ENCODE assay signal across 10 cellular contexts in genomic region chr17:74777884-74778490, GRCh38. TPM values are rescaled to one million over a fixed set of nuclear protein-coding genes. Genes with fewer than 3 reads are reported as not detected.
DNase-seq lines count a peak whose midpoint lies in the region; ATAC-seq, FAIRE-seq and TF ChIP-seq lines count a peak whose summit lies in the region.
"Had no signal": no experiment of that assay in that cellular context is flagged by ENCODE, and none has a peak within 500 bp of the region (broad histone marks: within the 10 kb centered on the region; RNA-seq: fewer than 3 reads in every experiment).

No MANE protein-coding gene starts in this region.

- peaks cover 28% of the 10 kb centered on the region for H3K4me1 ChIP-seq in GM12878 (ENCODE audit: control insufficient read depth, insufficient read depth, low read length)
- H3K4me1 ChIP-seq in BE2C = no peaks in the 10 kb centered on the region

- in situ Hi-C loops in GM12878 (cut with MboI) = no loop called here

- H3K9me3 ChIP-seq in GM12878 (replicated peaks; ENCODE audit: control insufficient read depth, insufficient read depth, low read length) (no peaks in the 10 kb centered on the region), BE2C (no peaks in the 10 kb centered on the region)

- peaks cover 89% of the 10 kb centered on the region for H3K4me1 Mint-ChIP-seq in activated T-cell treated with anti-CD3 and anti-CD28 coated beads, Interleukin-2, amount 50 U/mL, for 72 hours (ENCODE audit: low read depth)
- peaks cover 35% of the 10 kb centered on the region for H3K4me1 Mint-ChIP-seq in osteocyte (ENCODE audit: unreplicated experiment)

- POLR2A ChIA-PET in GM12878 (lab: Charles Lee) = interaction anchor here (0.7 to 1.5 kb wide), 3 partner anchors 13 to 42 kb away, joined by 3 to 7 read pairs (median 3); no protein-coding TSS in a partner anchor

- no peak overlapping the region for H3K9ac ChIP-seq in GM12878 (ENCODE audit: control insufficient read depth, insufficient read depth, low read length)

- H3K27ac Mint-ChIP-seq in activated T-cell treated with anti-CD3 and anti-CD28 coated beads, Interleukin-2, amount 50 U/mL, for 72 hours = no peak overlapping the region
- H3K27ac Mint-ChIP-seq in osteocyte (ENCODE audit: unreplicated experiment) = no peak overlapping the region

- no peak for TF ChIP-seq EP300 in GM12878 (IDR thresholded peaks at IDR 0.05; ENCODE audit: borderline replicate concordance in 1 of 2, control insufficient read depth in 1 of 2, low read depth in 2 of 2, low read length in 2 of 2)

- TF ChIP-seq RAD21 in GM12878 (IDR thresholded peaks at IDR 0.05; ENCODE audit: insufficient read depth, low read depth, low read length) = no peak

- BruUV-seq in GM12878 (replicated peaks; lab: Mats Ljungman, UMichigan) = TSS peak; percentile 61

- H2AFZ ChIP-seq in GM12878 (ENCODE audit: control insufficient read depth, low read depth, low read length) = no peak overlapping the region

- TF ChIP-seq CTCF in GM12878 (IDR thresholded peaks at IDR 0.05 in 2 of 3, conservative IDR thresholded peaks at IDR 0.05 in 1 of 3; ENCODE audit: control insufficient read depth in 2 of 3, extremely low read depth in 1 of 3, insufficient read depth in 1 of 3, low read depth in 3 of 3, low read length in 3 of 3) = no peak
- no peak for TF ChIP-seq CTCF in osteocyte (IDR thresholded peaks at IDR 0.05)
- no peak for TF ChIP-seq CTCF in BE2C (IDR thresholded peaks at IDR 0.05; ENCODE audit: low read depth, low read length)

- H3K4me3 ChIP-seq in GM12878 (no peak overlapping the region), BE2C (ENCODE audit: low read depth, low read length) (no peak overlapping the region)
- H3K4me3 ChIP-seq: lung had no signal

- H3K36me3 ChIP-seq in GM12878 (ENCODE audit: control insufficient read depth in 2 of 2, insufficient read depth in 2 of 2, low read length in 1 of 2) = peaks cover 4% of the 10 kb centered on the region in 2 experiments; a peak in 3 of 4 replicates
- H3K36me3 ChIP-seq in BE2C = peaks cover 6% of the 10 kb centered on the region

- ATAC-seq in activated T-cell treated with anti-CD3 and anti-CD28 coated beads, Interleukin-2, amount 50 U/mL, for 72 hours (replicated peaks in 1 of 2) = no peak
- ATAC-seq in GM12878 = no peak

- H4K20me1 ChIP-seq in GM12878 (ENCODE audit: control insufficient read depth, insufficient read depth) = no peaks in the 10 kb centered on the region; the same call in 1 of the 2 replicates

- CTCF ChIA-PET in GM12878 (lab: Yijun Ruan, JAX) = interaction anchor here (1.6 to 4.7 kb wide), 4 partner anchors 13 to 32 kb away, joined by 3 to 32 read pairs (median 12); no protein-coding TSS in a partner anchor

- peaks cover 6 to 7% of the 10 kb centered on the region in 2 donors for H3K36me3 Mint-ChIP-seq in activated T-cell treated with anti-CD3 and anti-CD28 coated beads, Interleukin-2, amount 50 U/mL, for 72 hours (ENCODE audit: insufficient read depth in 2 of 2)
- H3K36me3 Mint-ChIP-seq in osteocyte (ENCODE audit: unreplicated experiment) = peaks cover 9% of the 10 kb centered on the region

- H3K9me3 Mint-ChIP-seq in activated T-cell treated with anti-CD3 and anti-CD28 coated beads, Interleukin-2, amount 50 U/mL, for 72 hours = no peaks in the 10 kb centered on the region
- H3K9me3 Mint-ChIP-seq in osteocyte (ENCODE audit: unreplicated experiment) = no peaks in the 10 kb centered on the region

- no peak for DNase-seq in activated T-cell treated with anti-CD3 and anti-CD28 coated beads, Interleukin-2, amount 50 U/mL, for 72 hours
- no peak for DNase-seq in activated T-cell treated with anti-CD3 and anti-CD28 coated beads for 4 hours
- DNase-seq in NOMO-1 treated with dmso at 0.1 percent for 144 hours (lab: John Stamatoyannopoulos, UW; ENCODE audit: unreplicated experiment) = peak; percentile 92
- no peak for DNase-seq in GM12878 (ENCODE audit: low read depth, low spot score)
- DNase-seq in osteocyte (ENCODE audit: extremely low spot score, unreplicated experiment) = no peak
- no peak for DNase-seq in NCI-H2171 (lab: John Stamatoyannopoulos, UW)
- no peak for DNase-seq in RPMI8226
- no peak for DNase-seq in BE2C
- DNase-seq: NCI-H2081 treated with DMSO at 0.1 percent for 48 hours had no signal

- TF ChIP-seq POLR2A in GM12878 (IDR thresholded peaks at IDR 0.05; ENCODE audit: low read depth, low read length) = no peak

- H3K27ac ChIP-seq in GM12878 (ENCODE audit: control insufficient read depth, insufficient read depth) = no peak overlapping the region

- H3K79me2 ChIP-seq in GM12878 (ENCODE audit: control insufficient read depth, insufficient read depth, low read length) = peaks cover 16% of the 10 kb centered on the region

- RAD21 ChIA-PET in GM12878 (lab: Charles Lee; ENCODE audit: unreplicated experiment) = interaction anchor here (3.1 kb wide), 1 partner anchor 41 kb away, joined by 11 read pairs; the partner anchor contains the start of gene RAB37

- FAIRE-seq in GM12878 (lab: Jason Lieb, UNC) = no peak

- SMC1A ChIA-PET in GM12878 (lab: Charles Lee; ENCODE audit: uncharacterized antibody, unreplicated experiment) = interaction anchor here (3.5 kb wide), 1 partner anchor 32 kb away, joined by 13 read pairs; no protein-coding TSS in a partner anchor

- peak overlapping the region; percentile 94 to 100 for H3K4me3 Mint-ChIP-seq in activated T-cell treated with anti-CD3 and anti-CD28 coated beads, Interleukin-2, amount 50 U/mL, for 72 hours
- H3K4me3 Mint-ChIP-seq in osteocyte (ENCODE audit: unreplicated experiment) = peak overlapping the region; percentile 42

- no peaks in the 10 kb centered on the region for H3K27me3 Mint-ChIP-seq in activated T-cell treated with anti-CD3 and anti-CD28 coated beads, Interleukin-2, amount 50 U/mL, for 72 hours (ENCODE audit: low read depth)
- no peaks in the 10 kb centered on the region for H3K27me3 Mint-ChIP-seq in osteocyte (ENCODE audit: unreplicated experiment)

- H3K4me2 ChIP-seq in GM12878 (ENCODE audit: control insufficient read depth, insufficient read depth) = no peak overlapping the region

- WGBS in GM12878 (ENCODE audit: insufficient coverage, insufficient replicate concordance, low lambda C conversion rate, missing lambda C conversion rate) = 95% methylated on average over 6 of the region's 6 CpGs

- H3K27me3 ChIP-seq in GM12878 (replicated peaks in 1 of 2; ENCODE audit: control insufficient read depth in 2 of 2, insufficient read depth in 2 of 2, low read length in 1 of 2) = no peaks in the 10 kb centered on the region
- H3K27me3 ChIP-seq in BE2C = no peaks in the 10 kb centered on the region

- intact Hi-C loops in GM12878 (cut with micrococcal nuclease; ENCODE audit: unreplicated experiment) = no loop called here

RNA-seq across cellular contexts. Expression of gene NAT9, which starts 1.8 kb away (rescaled TPM):
- total RNA-seq in activated T-cell treated with anti-CD3 and anti-CD28 coated beads, Interleukin-2, amount 50 U/mL, for 72 hours = 10 to 100 TPM; 49.7 to 58.4 TPM
- 68.1 and 91.4 TPM in 2 replicates for total RNA-seq in GM12878 (2013; cell fraction: nucleolus; rRNA removed)
- total RNA-seq in GM12878 (2014; rRNA removed) (16.3 and 16.7 TPM in 2 replicates), GM12878 (2014; rRNA removed; fragmentation: Illumina TruSeq; extraction: Trizol) (27.5 and 28.0 TPM in 2 replicates), GM12878 (2021) (44.8 and 45.3 TPM in 2 replicates), osteocyte (48.6 and 52.5 TPM in 2 replicates)
- 36.0 TPM for polyA plus RNA-seq in GM12878 (2011; ENCODE audit: low read depth)
- polyA plus RNA-seq in GM12878 (2011; rRNA removed) (23.2 and 26.7 TPM in 2 replicates), GM12878 (2014; fragmentation: Illumina TruSeq; extraction: Trizol) (17.9 and 26.4 TPM in 2 replicates), GM12878 (2014; fragmentation: Nextera tagmentation; extraction: Ambion mirVana) (1 to 10 TPM; 3.5 to 4.5 TPM), GM12878 (2014; rRNA removed) (43.2 and 46.4 TPM in 2 replicates), GM12878 (2016; fragmentation: Nextera tagmentation; extraction: Ambion mirVana) (10 to 100 TPM; 33.9 to 36.4 TPM)
- 31.5 and 40.8 TPM in 2 replicates for polyA plus RNA-seq in GM12878 (2011; cell fraction: cytosol; rRNA removed)
- polyA plus RNA-seq in GM12878 (2011; cell fraction: nucleus; rRNA removed) = 150 and 164 TPM in 2 replicates
- 40.0 and 45.4 TPM in 2 replicates for polyA plus RNA-seq in GM12878 (2012)
- 18.9 and 36.0 TPM in 2 replicates for polyA minus RNA-seq in GM12878 (2011; rRNA and poly(A)+ RNA removed)
- 6.5 and 9.3 TPM in 2 replicates for polyA minus RNA-seq in GM12878 (2011; cell fraction: cytosol; rRNA and poly(A)+ RNA removed)
- 29.6 and 34.8 TPM in 2 replicates for polyA minus RNA-seq in GM12878 (2011; cell fraction: nucleus; rRNA and poly(A)+ RNA removed)
- polyA plus RNA-seq in BE2C (2012; ENCODE audit: insufficient read depth, insufficient read length, low read depth) = 191 TPM

RNA-seq across cellular contexts. Expression of gene NHERF1, which starts 29.6 kb away (rescaled TPM):
- total RNA-seq in activated T-cell treated with anti-CD3 and anti-CD28 coated beads, Interleukin-2, amount 50 U/mL, for 72 hours = 10 to 100 TPM; 78.8 to 81.2 TPM
- total RNA-seq in GM12878 (2013; cell fraction: nucleolus; rRNA removed) = 10.8 and 11.9 TPM in 2 replicates
- total RNA-seq in GM12878 (2014; rRNA removed) (24.7 and 27.4 TPM in 2 replicates), GM12878 (2014; rRNA removed; fragmentation: Illumina TruSeq; extraction: Trizol) (21.5 and 23.5 TPM in 2 replicates), GM12878 (2021) (52.9 and 53.2 TPM in 2 replicates), osteocyte (117 and 125 TPM in 2 replicates)
- 13.3 TPM for polyA plus RNA-seq in GM12878 (2011; ENCODE audit: low read depth)
- polyA plus RNA-seq in GM12878 (2011; rRNA removed) (35.4 and 61.6 TPM in 2 replicates), GM12878 (2014; fragmentation: Illumina TruSeq; extraction: Trizol) (21.5 and 39.2 TPM in 2 replicates), GM12878 (2014; fragmentation: Nextera tagmentation; extraction: Ambion mirVana) (10 to 100 TPM; 13.4 to 14.3 TPM), GM12878 (2014; rRNA removed) (38.8 and 41.3 TPM in 2 replicates), GM12878 (2016; fragmentation: Nextera tagmentation; extraction: Ambion mirVana) (10 to 100 TPM; 57.3 to 61.2 TPM)
- 72.8 and 76.3 TPM in 2 replicates for polyA plus RNA-seq in GM12878 (2011; cell fraction: cytosol; rRNA removed)
- 42.6 and 58.8 TPM in 2 replicates for polyA plus RNA-seq in GM12878 (2011; cell fraction: nucleus; rRNA removed)
- 27.8 and 28.5 TPM in 2 replicates for polyA plus RNA-seq in GM12878 (2012)
- polyA minus RNA-seq in GM12878 (2011; rRNA and poly(A)+ RNA removed) = 49.8 and 66.4 TPM in 2 replicates
- polyA minus RNA-seq in GM12878 (2011; cell fraction: cytosol; rRNA and poly(A)+ RNA removed) = 24.6 and 28.6 TPM in 2 replicates
- polyA minus RNA-seq in GM12878 (2011; cell fraction: nucleus; rRNA and poly(A)+ RNA removed) = 8.5 and 14.5 TPM in 2 replicates
- polyA plus RNA-seq in BE2C (2012; ENCODE audit: insufficient read depth, insufficient read length, low read depth) = 74.2 TPM

RNA-seq across cellular contexts. Expression of gene RAB37, which starts 40.9 kb away (rescaled TPM):
- 10 to 100 TPM; 13.6 to 18.1 TPM for total RNA-seq in activated T-cell treated with anti-CD3 and anti-CD28 coated beads, Interleukin-2, amount 50 U/mL, for 72 hours
- total RNA-seq in GM12878 (2013; cell fraction: nucleolus; rRNA removed) = 7.8 and 10.2 TPM in 2 replicates
- total RNA-seq in GM12878 (2014; rRNA removed) = 1.1 and 1.5 TPM in 2 replicates
- 1.7 and 2.0 TPM in 2 replicates for total RNA-seq in GM12878 (2014; rRNA removed; fragmentation: Illumina TruSeq; extraction: Trizol)
- 2.3 and 2.7 TPM in 2 replicates for total RNA-seq in GM12878 (2021)
- polyA plus RNA-seq in GM12878 (2011; ENCODE audit: low read depth) = 9.9 TPM
- 4.5 and 5.6 TPM in 2 replicates for polyA plus RNA-seq in GM12878 (2011; rRNA removed)
- polyA plus RNA-seq in GM12878 (2011; cell fraction: cytosol; rRNA removed) = 4.4 and 4.5 TPM in 2 replicates
- polyA plus RNA-seq in GM12878 (2011; cell fraction: nucleus; rRNA removed) = 4.2 and 8.4 TPM in 2 replicates
- polyA plus RNA-seq in GM12878 (2012) = 11.4 and 11.9 TPM in 2 replicates
- polyA plus RNA-seq in GM12878 (2014; fragmentation: Illumina TruSeq; extraction: Trizol) = 1.9 and 3.1 TPM in 2 replicates
- under 1 TPM; 0.48 to 0.97 TPM for polyA plus RNA-seq in GM12878 (2014; fragmentation: Nextera tagmentation; extraction: Ambion mirVana)
- polyA plus RNA-seq in GM12878 (2014; rRNA removed) = 3.6 and 5.6 TPM in 2 replicates
- 1 to 10 TPM; 1.6 to 1.7 TPM for polyA plus RNA-seq in GM12878 (2016; fragmentation: Nextera tagmentation; extraction: Ambion mirVana)
- 2.7 and 4.6 TPM in 2 replicates for polyA minus RNA-seq in GM12878 (2011; rRNA and poly(A)+ RNA removed)
- polyA minus RNA-seq in GM12878 (2011; cell fraction: cytosol; rRNA and poly(A)+ RNA removed) = 1.1 and 1.9 TPM in 2 replicates
- polyA minus RNA-seq in GM12878 (2011; cell fraction: nucleus; rRNA and poly(A)+ RNA removed) = 0.48 and 0.86 TPM in 2 replicates
- total RNA-seq in osteocyte = not detected in 2 replicates
- 2.9 TPM for polyA plus RNA-seq in BE2C (2012; ENCODE audit: insufficient read depth, insufficient read length, low read depth)
